20 cellular contexts compared by ENCODE assay signal in genomic region chr3:71688121-71688520, GRCh38. TPM values are rescaled to one million over a fixed set of nuclear protein-coding genes. Genes with fewer than 3 reads are reported as not detected.
DNase-seq lines count a peak whose midpoint lies in the region; FAIRE-seq and TF ChIP-seq lines count a peak whose summit lies in the region.
"Had no signal": no experiment of that assay in that cellular context is flagged by ENCODE, and none has a peak within 500 bp of the region (broad histone marks: within the 10 kb centered on the region; RNA-seq: fewer than 3 reads in every experiment).

No MANE protein-coding gene starts in this region.

- peaks cover 17 to 41% of the 10 kb centered on the region in 2 donors for H3K4me1 ChIP-seq in mucosa of rectum (ENCODE audit: control insufficient read depth in 2 of 2, insufficient read depth in 2 of 2, low read length in 2 of 2)

- no peaks in the 10 kb centered on the region for H3K27me3 ChIP-seq in bronchial epithelial cell (ENCODE audit: control insufficient read depth, insufficient read depth, low read length)
- H3K27me3 ChIP-seq in mucosa of rectum (ENCODE audit: control insufficient read depth in 2 of 2, insufficient read depth in 2 of 2, low read length in 2 of 2), result no peaks in the 10 kb centered on the region
- H3K27me3 ChIP-seq: neutrophil had no signal

- TF ChIP-seq CTCF in bronchial epithelial cell (IDR thresholded peaks at IDR 0.05; ENCODE audit: insufficient read depth, low read length, severe bottlenecking), result no peak

- H3K9me3 ChIP-seq in mucosa of rectum (ENCODE audit: control insufficient read depth in 2 of 2, low read length in 2 of 2), result no peaks in the 10 kb centered on the region
- H3K9me3 ChIP-seq: neutrophil had no signal

- no peak overlapping the region for H3K9ac ChIP-seq in mucosa of rectum (ENCODE audit: low read depth in 1 of 2, low read length in 2 of 2)

- H3K4me3 ChIP-seq in bronchial epithelial cell (ENCODE audit: low read depth, low read length) (no peak overlapping the region), mucosa of rectum (ENCODE audit: low read length in 2 of 2) (no peak overlapping the region)

- H3K27me3 Mint-ChIP-seq in activated naive CD8-positive, alpha-beta T cell treated with anti-CD3 and anti-CD28 coated beads for 36 hours, result no peaks in the 10 kb centered on the region
- H3K27me3 Mint-ChIP-seq: activated naive CD4-positive, alpha-beta T cell treated with anti-CD3 and anti-CD28 coated beads, Interleukin-2, amount 50 U/mL, for 24 hours; CD8-positive, alpha-beta memory T cell; dendritic cell treated with granulocyte-macrophage colony-stimulating factor and Interleukin-4, amounts not matched to agents 40 ng/mL and 50 ng/mL, for 4 days had no signal

- no peaks in the 10 kb centered on the region for H3K9me3 Mint-ChIP-seq in activated naive CD8-positive, alpha-beta T cell treated with anti-CD3 and anti-CD28 coated beads for 36 hours
- H3K9me3 Mint-ChIP-seq: activated naive CD4-positive, alpha-beta T cell treated with anti-CD3 and anti-CD28 coated beads, Interleukin-2, amount 50 U/mL, for 24 hours; CD8-positive, alpha-beta memory T cell; dendritic cell treated with granulocyte-macrophage colony-stimulating factor and Interleukin-4, amounts not matched to agents 40 ng/mL and 50 ng/mL, for 4 days had no signal

- no peak overlapping the region for H3K27ac Mint-ChIP-seq in activated naive CD8-positive, alpha-beta T cell treated with anti-CD3 and anti-CD28 coated beads for 36 hours
- H3K27ac Mint-ChIP-seq: activated naive CD4-positive, alpha-beta T cell treated with anti-CD3 and anti-CD28 coated beads, Interleukin-2, amount 50 U/mL, for 24 hours; dendritic cell treated with granulocyte-macrophage colony-stimulating factor and Interleukin-4, amounts not matched to agents 40 ng/mL and 50 ng/mL, for 4 days had no signal

- no peaks in the 10 kb centered on the region for H3K4me1 Mint-ChIP-seq in activated naive CD8-positive, alpha-beta T cell treated with anti-CD3 and anti-CD28 coated beads for 36 hours
- H3K4me1 Mint-ChIP-seq: activated naive CD4-positive, alpha-beta T cell treated with anti-CD3 and anti-CD28 coated beads, Interleukin-2, amount 50 U/mL, for 24 hours had no signal

- H3K4me3 Mint-ChIP-seq in activated naive CD8-positive, alpha-beta T cell treated with anti-CD3 and anti-CD28 coated beads for 36 hours, result no peak overlapping the region
- H3K4me3 Mint-ChIP-seq: activated naive CD4-positive, alpha-beta T cell treated with anti-CD3 and anti-CD28 coated beads, Interleukin-2, amount 50 U/mL, for 24 hours; CD8-positive, alpha-beta memory T cell; dendritic cell treated with granulocyte-macrophage colony-stimulating factor and Interleukin-4, amounts not matched to agents 40 ng/mL and 50 ng/mL, for 4 days had no signal

- no peak for FAIRE-seq in bronchial epithelial cell (lab: Jason Lieb, UNC)
- FAIRE-seq: frontal cortex had no signal

- H3K36me3 Mint-ChIP-seq in activated naive CD8-positive, alpha-beta T cell treated with anti-CD3 and anti-CD28 coated beads for 36 hours, result peaks cover 9% of the 10 kb centered on the region

- H3K27ac ChIP-seq in mucosa of rectum (ENCODE audit: low read depth in 2 of 2, low read length in 2 of 2), result peak overlapping the region; percentile 9 to 39
- H3K27ac ChIP-seq: neutrophil had no signal

- H3K36me3 ChIP-seq in bronchial epithelial cell (ENCODE audit: control insufficient read depth, insufficient read depth, low read length) (no peaks in the 10 kb centered on the region), mucosa of rectum (ENCODE audit: control insufficient read depth in 2 of 2, insufficient read depth in 2 of 2, low read length in 2 of 2) (no peaks in the 10 kb centered on the region)

- peak; percentile 18 for DNase-seq in ELR (ENCODE audit: low read depth)
- peak; percentile 57 for DNase-seq in M059J (ENCODE audit: low read depth)
- peak; percentile 45 for DNase-seq in bronchial epithelial cell (ENCODE audit: low read depth)
- DNase-seq in NCI-H1092 treated with DMSO at 0.1 percent for 48 hours (lab: John Stamatoyannopoulos, UW), result no peak
- no peak for DNase-seq in activated naive CD8-positive, alpha-beta T cell treated with anti-CD3 and anti-CD28 coated beads for 36 hours
- DNase-seq in NCI-H526 (lab: John Stamatoyannopoulos, UW), result no peak
- DNase-seq in HCEC 1CT, result no peak
- DNase-seq: activated CD4-positive, alpha-beta T cell treated with anti-CD3 and anti-CD28 coated beads, Interleukin-2, amount 50 U/mL, for 1 hour; activated T-cell treated with anti-CD3 and anti-CD28 coated beads, Interleukin-2, amount 50 U/mL, for 48 hours; CD8-positive, alpha-beta memory T cell; KG1; NCI-H1105; NCI-H2081; stimulated activated CD4-positive, alpha-beta T cell treated with anti-CD3 and anti-CD28 coated beads, Interleukin-12 subunit alpha, Interleukin-12 subunit beta, amount 100 ng/mL, for 4 hours; stimulated activated CD8-positive, alpha-beta memory T cell treated with anti-CD3 and anti-CD28 coated beads, Interleukin-4, amount 100 ng/mL, for 48 hours had no signal

RNA-seq across cellular contexts. Expression of gene EIF4E3, which starts 37.1 kb away (rescaled TPM):
- 0.07 and 0.39 TPM in 2 replicates for total RNA-seq in M059J (2014; rRNA removed; shearing (Covaris generic))
- total RNA-seq in bronchial epithelial cell, result 2.1 and 3.1 TPM in 2 replicates
- 10 to 100 TPM; 24.9 to 26.1 TPM for total RNA-seq in activated naive CD8-positive, alpha-beta T cell treated with anti-CD3 and anti-CD28 coated beads for 36 hours

Comparison
In these comparisons a context has a peak if more than half of its experiments do, and no peak if none do; other contexts are left out.
1. DNase-seq: peak in ELR (single experiment), M059J (single experiment) and bronchial epithelial cell (single experiment); none in NCI-H1092 treated with DMSO at 0.1 percent for 48 hours (single experiment), activated naive CD8-positive, alpha-beta T cell treated with anti-CD3 and anti-CD28 coated beads for 36 hours (single experiment), NCI-H526 (0 of 2) and HCEC 1CT (single experiment).